Comparison of ENCODE assay signal across 1 cellular context in the genomic region with DNA sequence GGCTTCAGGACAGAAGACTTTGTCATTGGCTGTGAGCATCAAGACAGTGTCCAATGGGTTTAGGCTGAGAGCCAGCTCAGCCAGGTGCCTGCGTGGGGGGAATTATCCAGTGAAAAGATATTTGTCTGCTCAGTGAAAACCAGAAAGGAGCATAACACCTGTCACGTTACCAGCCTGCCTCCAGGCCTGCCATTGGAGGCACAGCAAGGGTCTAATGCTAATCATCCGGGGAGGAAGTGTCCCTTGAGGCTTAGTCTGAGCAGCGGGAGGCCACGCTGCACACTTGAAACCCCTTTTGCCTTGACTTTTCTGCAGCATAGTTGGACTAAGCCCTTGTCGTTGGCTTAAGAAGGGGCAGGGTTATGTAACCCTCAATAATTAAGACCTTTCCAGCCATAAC.
TF ChIP-seq lines count a peak whose summit lies in the region.

No MANE protein-coding gene starts in this region.

TF ChIP-seq in H1, 55 proteins besides CTCF, POLR2A, EP300 and RAD21 (continued from another document):
- TF ChIP-seq GTF2F1 (IDR thresholded peaks at IDR 0.05; ENCODE audit: borderline replicate concordance, low read depth, low read length) (no peak), HDAC6 (IDR thresholded peaks at IDR 0.05; ENCODE audit: low read depth, low read length) (no peak), CBX8 (IDR thresholded peaks at IDR 0.05; ENCODE audit: borderline replicate concordance, low read depth, low read length) (no peak), GABPA (IDR thresholded peaks at IDR 0.05; ENCODE audit: borderline replicate concordance, insufficient read depth, low read length) (no peak), CBX5 (IDR thresholded peaks at IDR 0.05; ENCODE audit: low read depth, low read length) (no peak), TAF1 (IDR thresholded peaks at IDR 0.05; ENCODE audit: low read depth, low read length) (no peak), TCF12 (IDR thresholded peaks at IDR 0.05; ENCODE audit: low read depth, low read length) (no peak), SIN3A (conservative IDR thresholded peaks at IDR 0.05 in 1 of 2, IDR thresholded peaks at IDR 0.05 in 1 of 2; ENCODE audit: low read depth in 1 of 2, low read length in 2 of 2) (no peak), CHD2 (IDR thresholded peaks at IDR 0.05; ENCODE audit: low read length) (no peak), SIX5 (IDR thresholded peaks at IDR 0.05; ENCODE audit: low read depth, low read length) (no peak), SRF (IDR thresholded peaks at IDR 0.05; ENCODE audit: low read depth, low read length) (no peak), CEBPB (IDR thresholded peaks at IDR 0.05; ENCODE audit: low read depth, low read length) (no peak), CTBP2 (IDR thresholded peaks at IDR 0.05; ENCODE audit: borderline replicate concordance, insufficient read depth, insufficient read length, low read length) (no peak), POLR2AphosphoS5 (IDR thresholded peaks at IDR 0.05; ENCODE audit: low read depth, low read length) (no peak)
